ENCODE assay signal across 8 cellular contexts in genomic region chr3:115040673-115041286, GRCh38.
DNase-seq lines count a peak whose midpoint lies in the region; FAIRE-seq and TF ChIP-seq lines count a peak whose summit lies in the region.

No MANE protein-coding gene starts in this region.

- intact Hi-C loops in prostate gland (cut with DNase I), result loop anchor here (5.0 to 10.0 kb wide), 2 partner anchors 57 to 104 kb away; partner anchors contain the start of gene ZBTB20

- H3K4me3 Mint-ChIP-seq in activated CD4-positive, alpha-beta T cell treated with anti-CD3 and anti-CD28 coated beads, Interleukin-2, amount 10 ng/mL, durations not matched to agents 7 days and 5 days, result no peak overlapping the region

- no peaks in the 10 kb centered on the region for H3K4me1 ChIP-seq in prostate gland (replicated peaks)

- H3K27me3 ChIP-seq in BJ (ENCODE audit: control insufficient read depth, insufficient read depth, low read length) (no peaks in the 10 kb centered on the region), prostate gland (replicated peaks; ENCODE audit: insufficient read depth) (no peaks in the 10 kb centered on the region)

- peak; percentile 70 for TF ChIP-seq CTCF in BJ (IDR thresholded peaks at IDR 0.05; ENCODE audit: insufficient read depth, low read depth, low read length)
- peak; percentile 60 for TF ChIP-seq CTCF in NB4 (IDR thresholded peaks at IDR 0.05; ENCODE audit: low read depth, low read length)
- TF ChIP-seq CTCF in prostate gland (IDR thresholded peaks at IDR 0.05), result peak in 3 of 4 experiments; percentile 10 to 48 (median 31)

- no peaks in the 10 kb centered on the region for H3K27me3 Mint-ChIP-seq in activated CD4-positive, alpha-beta T cell treated with anti-CD3 and anti-CD28 coated beads, Interleukin-2, amount 10 ng/mL, durations not matched to agents 7 days and 5 days

- peaks cover 1% of the 10 kb centered on the region for H3K9me3 Mint-ChIP-seq in activated CD4-positive, alpha-beta T cell treated with anti-CD3 and anti-CD28 coated beads, Interleukin-2, amount 10 ng/mL, durations not matched to agents 7 days and 5 days

- no peaks in the 10 kb centered on the region for H3K9me3 ChIP-seq in prostate gland

- DNase-seq in BJ (ENCODE audit: low read depth) (no peak), GM18507 (ENCODE audit: extremely low spot score, insufficient read length, low read depth) (no peak), NB4 (ENCODE audit: low read depth) (peak; percentile 37), fibroblast of the conjunctiva (ENCODE audit: low read depth) (peak; percentile 38), prostate gland (ENCODE audit: low spot score) (no peak), ecto neural progenitor cell (ENCODE audit: low spot score) (no peak), middle frontal gyrus (ENCODE audit: extremely low spot score, low spot score) (no peak)
- peak; percentile 41 for DNase-seq in activated CD4-positive, alpha-beta T cell treated with anti-CD3 and anti-CD28 coated beads, Interleukin-2, amount 10 ng/mL, durations not matched to agents 7 days and 5 days

- CTCF ChIA-PET in BJ (lab: Yijun Ruan, JAX), result interaction anchor here (1.9 kb wide), 2 partner anchors 51 to 52 kb away, joined by 7 to 17 read pairs; no protein-coding TSS in a partner anchor
- CTCF ChIA-PET in activated CD4-positive, alpha-beta T cell treated with anti-CD3 and anti-CD28 coated beads, Interleukin-2, amount 10 ng/mL, durations not matched to agents 7 days and 5 days (lab: Charles Lee), result no interaction called here

- H3K36me3 Mint-ChIP-seq in activated CD4-positive, alpha-beta T cell treated with anti-CD3 and anti-CD28 coated beads, Interleukin-2, amount 10 ng/mL, durations not matched to agents 7 days and 5 days (ENCODE audit: low read depth), result no peaks in the 10 kb centered on the region

- no peak overlapping the region for H3K27ac ChIP-seq in prostate gland

- TF ChIP-seq POLR2A in NB4 (IDR thresholded peaks at IDR 0.05; ENCODE audit: extremely low read depth, insufficient read length) (no peak), prostate gland (IDR thresholded peaks at IDR 0.05) (no peak)

- POLR2A ChIA-PET in BJ (lab: Charles Lee), result no interaction called here
- POLR2A ChIA-PET in activated CD4-positive, alpha-beta T cell treated with anti-CD3 and anti-CD28 coated beads, Interleukin-2, amount 10 ng/mL, durations not matched to agents 7 days and 5 days (lab: Charles Lee), result no interaction called here

- no peaks in the 10 kb centered on the region for H3K36me3 ChIP-seq in BJ (ENCODE audit: control insufficient read depth, insufficient read depth, low read length)
- H3K36me3 ChIP-seq in prostate gland, result no peaks in the 10 kb centered on the region

- FAIRE-seq in GM18507 (lab: Jason Lieb, UNC), result peak; percentile 24

- WGBS in prostate gland, result 51% methylated on average over 4 of the region's 4 CpGs

- H3K4me3 ChIP-seq in BJ (ENCODE audit: low read depth, low read length), result no peak overlapping the region
- no peak overlapping the region for H3K4me3 ChIP-seq in NB4 (ENCODE audit: low read depth, low read length)
- no peak overlapping the region for H3K4me3 ChIP-seq in prostate gland

- H3K27ac Mint-ChIP-seq in activated CD4-positive, alpha-beta T cell treated with anti-CD3 and anti-CD28 coated beads, Interleukin-2, amount 10 ng/mL, durations not matched to agents 7 days and 5 days, result no peak overlapping the region

- no peaks in the 10 kb centered on the region for H3K4me1 Mint-ChIP-seq in activated CD4-positive, alpha-beta T cell treated with anti-CD3 and anti-CD28 coated beads, Interleukin-2, amount 10 ng/mL, durations not matched to agents 7 days and 5 days

Comparison
In these comparisons a context has a peak if more than half of its experiments do, and no peak if none do; other contexts are left out.
1. DNase-seq: peak in NB4 (single experiment), activated CD4-positive, alpha-beta T cell treated with anti-CD3 and anti-CD28 coated beads, Interleukin-2, amount 10 ng/mL, durations not matched to agents 7 days and 5 days (single experiment) and fibroblast of the conjunctiva (single experiment); none in BJ (single experiment), GM18507 (single experiment), prostate gland (single experiment), ecto neural progenitor cell (single experiment) and middle frontal gyrus (single experiment).
2. Peak in every context shown above with its lines, with median percentiles within 50 percentile points of each other: CTCF ChIP-seq.